In the genomic region with DNA sequence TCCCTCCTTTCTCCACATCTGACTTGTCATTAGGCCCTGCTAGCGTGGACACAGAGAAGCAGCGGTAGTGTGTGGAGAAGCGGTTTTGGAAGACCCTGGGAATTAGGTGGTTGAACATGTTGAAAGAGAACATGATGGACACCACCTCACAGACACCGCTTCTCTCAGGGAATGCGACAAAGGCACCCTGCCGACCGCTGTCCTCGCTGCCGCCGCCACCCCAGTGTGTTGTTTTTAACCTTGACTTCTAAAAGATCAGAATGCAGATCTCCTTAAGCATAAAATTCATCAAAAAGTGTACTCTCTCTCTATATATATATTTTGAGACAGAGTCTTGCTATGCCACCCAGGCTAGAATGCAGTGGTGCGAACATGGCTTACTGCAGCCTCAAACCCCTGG, we compare ENCODE assay signal across 9 cellular contexts. TPM values are rescaled to one million over a fixed set of nuclear protein-coding genes. Genes with fewer than 3 reads are reported as not detected.
"Had no signal": no experiment of that assay in that cellular context is flagged by ENCODE, and none has a peak within 500 bp of the region (broad histone marks: within the 10 kb centered on the region; RNA-seq: fewer than 3 reads in every experiment).

No MANE protein-coding gene starts in this region.

- H3K4me3 ChIP-seq: GM12878 had no signal

- FAIRE-seq: G401.6, GM12878, GM12891, GM12892, GM18507, GM19239 had no signal

- ATAC-seq: GM12878 had no signal

- DNase-seq: GDM1, GF-D8 had no signal

RNA-seq across cellular contexts. Expression of a gene that starts 33.2 kb away (rescaled TPM):
- total RNA-seq: G401 had no signal
